8 cellular contexts compared by ENCODE assay signal in the genomic region with DNA sequence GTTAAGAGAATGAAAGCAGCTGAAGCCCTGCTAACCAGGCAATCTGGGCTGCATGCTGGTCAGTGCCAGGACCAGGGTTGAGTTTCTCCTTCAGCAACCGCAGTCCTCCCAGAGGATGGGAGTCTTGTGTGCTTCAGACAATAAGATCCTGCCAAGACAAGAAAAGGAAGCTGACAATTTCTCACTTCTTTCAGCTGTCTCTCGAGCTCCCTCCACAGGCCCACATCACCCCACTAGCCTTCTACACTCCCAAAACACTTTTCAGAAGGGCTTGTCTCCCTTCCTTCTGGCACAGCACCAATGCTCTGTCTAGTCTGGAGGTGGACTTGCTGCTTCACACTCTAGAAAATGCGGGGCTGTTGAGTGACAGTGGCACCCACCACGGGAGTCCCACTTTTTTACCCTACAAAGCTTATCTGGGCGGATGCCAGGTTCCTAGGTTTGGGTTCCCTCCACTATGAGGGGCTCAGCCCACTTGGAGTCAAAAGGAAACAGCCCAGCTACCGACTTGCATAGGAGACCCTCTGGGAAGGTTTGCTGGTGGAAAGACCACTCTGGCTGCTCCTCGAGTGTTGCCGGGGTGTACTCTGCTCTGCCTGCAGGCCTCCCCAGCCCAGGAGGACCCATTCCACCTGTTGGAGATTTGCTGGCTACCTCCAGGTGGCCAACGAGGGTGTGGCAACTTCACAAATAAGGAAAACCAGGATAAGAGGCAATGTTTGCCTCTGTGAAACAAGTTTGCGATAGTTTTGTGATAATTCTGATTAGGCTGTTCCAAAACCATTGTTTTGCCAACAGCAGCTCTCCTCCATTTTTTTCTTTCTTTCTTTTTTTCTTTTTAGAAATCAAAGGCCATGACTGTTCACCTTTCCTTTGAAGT.
DNase-seq lines count a peak whose midpoint lies in the region; ATAC-seq and TF ChIP-seq lines count a peak whose summit lies in the region.

No MANE protein-coding gene starts in this region.

- no peaks in the 10 kb centered on the region for H3K27me3 ChIP-seq in tibial artery
- H3K27me3 ChIP-seq in tibial nerve: no peaks in the 10 kb centered on the region

- H3K27ac Mint-ChIP-seq in endothelial cell (ENCODE audit: unreplicated experiment): no peak overlapping the region

- no peak overlapping the region for H3K4me3 Mint-ChIP-seq in endothelial cell (ENCODE audit: unreplicated experiment)

- H3K4me1 ChIP-seq in tibial artery (peaks cover 0 to 83% (median 38%) of the 10 kb centered on the region in 4 donors), tibial nerve (peaks cover 0 to 9% (median 0%) of the 10 kb centered on the region in 4 donors)

- ATAC-seq in HG02885 (IDR thresholded peaks at IDR 0.05; ENCODE audit: poor library complexity, unreplicated experiment) (peak; percentile 71), HG03139 (IDR thresholded peaks at IDR 0.05; ENCODE audit: unreplicated experiment) (no peak)

- H3K4me3 ChIP-seq in tibial artery (no peak overlapping the region), tibial nerve (no peak overlapping the region)

- H3K9me3 ChIP-seq in tibial artery (no peaks in the 10 kb centered on the region), tibial nerve (no peaks in the 10 kb centered on the region)

- H3K9me3 Mint-ChIP-seq in endothelial cell (ENCODE audit: unreplicated experiment): no peaks in the 10 kb centered on the region

- intact Hi-C loops in tibial artery (cut with DNase I; ENCODE audit: low total_unique reads): loop anchor here (5.0 kb wide), 1 partner anchor 67 kb away; a partner anchor contains a TSS

- H3K36me3 ChIP-seq in tibial artery (no peaks in the 10 kb centered on the region), tibial nerve (no peaks in the 10 kb centered on the region)

- no peak for TF ChIP-seq EP300 in tibial nerve (IDR thresholded peaks at IDR 0.05)

- H3K36me3 Mint-ChIP-seq in endothelial cell (ENCODE audit: low read depth, unreplicated experiment): no peaks in the 10 kb centered on the region

- whole genome bisulfite sequencing in tibial nerve, 2 donors: 74 to 75% methylated on average over 10 of the region's 10 CpGs

- H3K27me3 Mint-ChIP-seq in endothelial cell (ENCODE audit: unreplicated experiment): peaks cover 3% of the 10 kb centered on the region

- no peaks in the 10 kb centered on the region for H3K4me1 Mint-ChIP-seq in endothelial cell (ENCODE audit: unreplicated experiment)

- no peak for TF ChIP-seq POLR2A in tibial nerve (IDR thresholded peaks at IDR 0.05)

- DNase-seq in SKM-1 treated with dmso at 0.1 percent for 144 hours (lab: John Stamatoyannopoulos, UW; ENCODE audit: unreplicated experiment) (peak; percentile 23), SKM-1 (lab: John Stamatoyannopoulos, UW; ENCODE audit: unreplicated experiment) (no peak), T-helper 22 cell (ENCODE audit: low read depth) (peak; percentile 34), endothelial cell (ENCODE audit: low spot score) (peak; percentile 15), tibial artery (no peak), tibial nerve (ENCODE audit: low spot score in 2 of 2) (no peak)

- H3K27ac ChIP-seq in tibial artery (peak overlapping the region; percentile 68 to 71), tibial nerve (no peak overlapping the region)

- no peak for TF ChIP-seq CTCF in endothelial cell (IDR thresholded peaks at IDR 0.05; ENCODE audit: unreplicated experiment)
- TF ChIP-seq CTCF in tibial artery (IDR thresholded peaks at IDR 0.05): peak in 1 of 2 experiments; percentile 9
- peak in 2 of 5 experiments; percentile 13 to 23 for TF ChIP-seq CTCF in tibial nerve (IDR thresholded peaks at IDR 0.05)

Comparison
In these comparisons a context has a peak if more than half of its experiments do, and no peak if none do; other contexts are left out.
1. DNase-seq: peak in SKM-1 treated with dmso at 0.1 percent for 144 hours (single experiment), T-helper 22 cell (single experiment) and endothelial cell (single experiment); none in SKM-1 (single experiment), tibial artery (0 of 2) and tibial nerve (0 of 2).
2. H3K27ac ChIP-seq: peak in tibial artery (2 of 2); none in tibial nerve (0 of 4).